In the genomic region with DNA sequence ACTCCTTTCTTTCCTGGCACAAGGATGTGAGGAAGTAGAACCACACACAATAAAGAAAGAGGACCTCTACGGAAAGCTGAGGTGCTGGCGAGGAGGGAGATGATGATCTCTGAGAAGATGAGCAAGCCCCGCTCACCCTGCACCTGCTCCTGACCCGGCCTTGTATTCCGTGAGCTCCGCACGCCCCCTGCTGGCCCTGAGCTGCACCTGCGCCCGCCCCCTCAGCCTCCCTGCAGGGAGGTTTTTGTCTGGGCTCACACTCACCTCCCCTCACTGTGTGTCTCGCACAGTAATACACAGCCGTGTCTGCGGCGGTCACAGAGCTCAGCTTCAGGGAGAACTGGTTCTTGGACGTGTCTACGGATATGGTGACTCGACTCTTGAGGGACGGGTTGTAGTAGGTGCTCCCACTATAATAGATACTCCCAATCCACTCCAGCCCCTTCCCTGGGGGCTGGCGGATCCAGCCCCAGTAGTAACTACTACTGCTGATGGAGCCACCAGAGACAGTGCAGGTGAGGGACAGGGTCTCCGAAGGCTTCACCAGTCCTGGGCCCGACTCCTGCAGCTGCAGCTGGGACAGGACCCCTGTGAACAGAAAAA, we compare ENCODE assay signal across 8 cellular contexts.
A peak's percentile ranks its signal among the peaks of the same experiment; 100 is the strongest.
DNase-seq lines count a peak whose midpoint lies in the region; ATAC-seq and TF ChIP-seq lines count a peak whose summit lies in the region.
"Not testable (repeated sequence)": the region's sequence is repeated elsewhere in the genome, so short reads cannot be mapped to it uniquely, and the experiment has no call there.

No MANE protein-coding gene starts in this region.

- H3K4me2 ChIP-seq in Karpas-422 (ENCODE audit: low read depth, low read length, poor library complexity, severe bottlenecking) = peak overlapping the region; percentile 29

- not testable (repeated sequence) for DNase-seq in GM12864 (ENCODE audit: low read depth); right atrium auricular region (ENCODE audit: low spot score)
- DNase-seq in Karpas-422 = peak; percentile 65
- peak; percentile 76 for DNase-seq in NK-92 treated with Interleukin-12 subunit alpha and Interleukin-12 subunit beta, amount 100 ng/mL, for 24 hours (lab: John Stamatoyannopoulos, UW)
- peak; percentile 77 for DNase-seq in activated gamma-delta T cell treated with anti-CD3 and anti-CD28 coated beads, Interleukin-2, amount 50 U/mL, for 16 hours (ENCODE audit: low read depth)
- DNase-seq in stimulated activated CD4-positive, alpha-beta T cell treated with anti-CD3 and anti-CD28 coated beads, Interleukin-2, amount 100 ng/mL, for 4 hours (ENCODE audit: low read depth) = peak; percentile 58
- peak; percentile 70 for DNase-seq in upper lobe of right lung

- H3K27me3 ChIP-seq in Karpas-422 (ENCODE audit: low read length); right atrium auricular region; upper lobe of right lung: not testable (repeated sequence)

- H3K27ac ChIP-seq in Karpas-422 (ENCODE audit: low read length) = peak overlapping the region; percentile 49; the same call in 1 of the 2 replicates
- not testable (repeated sequence) for H3K27ac ChIP-seq in right atrium auricular region, upper lobe of right lung

- intact Hi-C loops in upper lobe of right lung (cut with DNase I) = not testable (repeated sequence)

- peak overlapping the region; percentile 49; the same call in 1 of the 2 replicates for H3K9ac ChIP-seq in Karpas-422 (ENCODE audit: low read length)

- peak; percentile 68 for TF ChIP-seq CTCF in GM12864 (IDR thresholded peaks at IDR 0.05; ENCODE audit: low read depth, low read length, missing control alignments)
- peak; percentile 47 to 57 for TF ChIP-seq CTCF in right atrium auricular region (IDR thresholded peaks at IDR 0.05)
- TF ChIP-seq CTCF in upper lobe of right lung (IDR thresholded peaks at IDR 0.05) = peak; percentile 52

- H3K4me3 ChIP-seq in GM12864 (ENCODE audit: low read depth, low read length); right atrium auricular region; upper lobe of right lung: not testable (repeated sequence)
- H3K4me3 ChIP-seq in Karpas-422 (ENCODE audit: low read length) = peak overlapping the region; percentile 40; the same call in 1 of the 2 replicates

- peak; percentile 68 to 76 for ATAC-seq in activated CD4-positive, CD25-positive, alpha-beta regulatory T cell treated with anti-CD3 and anti-CD28 coated beads, Interleukin-2, amount 50 U/mL, for 24 hours
- ATAC-seq in upper lobe of right lung = peak; percentile 83

- H3K9me3 ChIP-seq in Karpas-422 (ENCODE audit: low read length); right atrium auricular region; upper lobe of right lung: not testable (repeated sequence)

- H3K4me1 ChIP-seq in Karpas-422 (ENCODE audit: low read length) = peaks cover 35% of the 10 kb centered on the region
- H3K4me1 ChIP-seq in right atrium auricular region, upper lobe of right lung: not testable (repeated sequence)

- H3K9me2 ChIP-seq in Karpas-422 (replicated peaks; ENCODE audit: insufficient read depth, low read length) = not testable (repeated sequence)

- not testable (repeated sequence) for H3K79me2 ChIP-seq in Karpas-422 (ENCODE audit: low read length)

- not testable (repeated sequence) for H2AFZ ChIP-seq in Karpas-422 (ENCODE audit: low read length)

- not testable (repeated sequence) for H3K36me3 ChIP-seq in Karpas-422 (ENCODE audit: insufficient read depth, low read length); right atrium auricular region; upper lobe of right lung

- not testable (repeated sequence) for H4K20me1 ChIP-seq in Karpas-422 (ENCODE audit: insufficient read depth, low read depth, low read length)
